15 cellular contexts compared by ENCODE assay signal in genomic region chr1:152906023-152906565, GRCh38. TPM values are rescaled to one million over a fixed set of nuclear protein-coding genes. Genes with fewer than 3 reads are reported as not detected.
DNase-seq lines count a peak whose midpoint lies in the region; TF ChIP-seq lines count a peak whose summit lies in the region.
"Had no signal": no experiment of that assay in that cellular context is flagged by ENCODE, and none has a peak within 500 bp of the region (broad histone marks: within the 10 kb centered on the region; RNA-seq: fewer than 3 reads in every experiment).

No MANE protein-coding gene starts in this region.

- H2BK120ac ChIP-seq in mesenchymal stem cell (ENCODE audit: low read depth, low read length) = no peak overlapping the region

- no peak overlapping the region for H3K23ac ChIP-seq in mesenchymal stem cell (ENCODE audit: low read length in 2 of 2)

- H3K4me3 ChIP-seq in astrocyte of the spinal cord (ENCODE audit: low read depth, low read length) = no peak overlapping the region
- H3K4me3 ChIP-seq in mesenchymal stem cell (ENCODE audit: insufficient read depth in 1 of 2, low read depth in 1 of 2, low read length in 2 of 2) = peak overlapping the region in 1 of 2 experiments; percentile 57

- no peaks in the 10 kb centered on the region for H3K9me3 ChIP-seq in mesenchymal stem cell (ENCODE audit: control insufficient read depth, low read length)

- H3K4ac ChIP-seq in mesenchymal stem cell (ENCODE audit: low read depth in 1 of 2, low read length in 2 of 2) = no peak overlapping the region

- no peak overlapping the region for H3K18ac ChIP-seq in mesenchymal stem cell (ENCODE audit: low read depth in 1 of 2, low read length in 2 of 2)

- no peaks in the 10 kb centered on the region for H3K79me1 ChIP-seq in mesenchymal stem cell (replicated peaks; ENCODE audit: low read length, poor library complexity, severe bottlenecking)

- H3K27me3 ChIP-seq in mesenchymal stem cell (ENCODE audit: control insufficient read depth in 1 of 2, insufficient read depth in 1 of 2, low read length in 2 of 2) = peaks cover 0 to 11% of the 10 kb centered on the region in 2 experiments

- no peak overlapping the region for H3K4me2 ChIP-seq in mesenchymal stem cell (ENCODE audit: low read length, poor library complexity, severe bottlenecking)

- peaks cover 0 to 1% of the 10 kb centered on the region in 2 experiments for H3K36me3 ChIP-seq in mesenchymal stem cell (ENCODE audit: control insufficient read depth in 1 of 2, insufficient read depth in 2 of 2, low read depth in 1 of 2, low read length in 2 of 2)

- TF ChIP-seq CTCF in AG09319 (IDR thresholded peaks at IDR 0.05; ENCODE audit: low read depth, low read length) (no peak), astrocyte of the spinal cord (IDR thresholded peaks at IDR 0.05; ENCODE audit: low read depth, low read length) (no peak)

- no peak overlapping the region for H2BK12ac ChIP-seq in mesenchymal stem cell (ENCODE audit: low read length in 2 of 2)

- no peak overlapping the region for H4K8ac ChIP-seq in mesenchymal stem cell (ENCODE audit: low read length)

- H2BK5ac ChIP-seq in mesenchymal stem cell (ENCODE audit: low read depth, low read length, poor library complexity, severe bottlenecking) = no peak overlapping the region

- H2AFZ ChIP-seq in mesenchymal stem cell (ENCODE audit: low read depth, low read length) = no peak overlapping the region

- peak overlapping the region; percentile 69 for H3K9ac ChIP-seq in mesenchymal stem cell (ENCODE audit: low read length)

- H3K4me1 ChIP-seq in mesenchymal stem cell (ENCODE audit: control insufficient read depth, insufficient read depth, low read depth, low read length) = no peaks in the 10 kb centered on the region

- WGBS in mesenchymal stem cell = 46% methylated on average over 5 of the region's 5 CpGs

- H4K91ac ChIP-seq in mesenchymal stem cell (ENCODE audit: low read length) = no peak overlapping the region

- no peak overlapping the region for H3K27ac ChIP-seq in mesenchymal stem cell (ENCODE audit: low read length, poor library complexity, severe bottlenecking)

- no peak overlapping the region for H2BK15ac ChIP-seq in mesenchymal stem cell (ENCODE audit: low read depth, poor library complexity, severe bottlenecking)

- no peak overlapping the region for H3K14ac ChIP-seq in mesenchymal stem cell (ENCODE audit: low read length in 2 of 2)

- H2AK5ac ChIP-seq in mesenchymal stem cell (ENCODE audit: low read length, severe bottlenecking) = no peak overlapping the region

- in situ Hi-C loops in astrocyte of the spinal cord (cut with HindIII; ENCODE audit: low sequenced_read_pairs) = no loop called here

- peak; percentile 60 for DNase-seq in AG09319 (ENCODE audit: extremely low read depth, low read depth)
- DNase-seq in HPDE6-E6E7 (ENCODE audit: extremely low spot score) = peak; percentile 96
- peak; percentile 53 for DNase-seq in astrocyte of the spinal cord (ENCODE audit: low read depth, low spot score)
- no peak for DNase-seq in mesenchymal stem cell
- no peak for DNase-seq in dermis blood vessel endothelial cell
- no peak for DNase-seq in NCI-H526 treated with DMSO at 0.1 percent for 48 hours (lab: John Stamatoyannopoulos, UW)
- DNase-seq in medulla oblongata (ENCODE audit: extremely low spot score) = no peak
- DNase-seq in NAMALWA (ENCODE audit: low spot score) = no peak
- DNase-seq: activated naive CD8-positive, alpha-beta T cell treated with anti-CD3 and anti-CD28 coated beads for 36 hours; C1 segment of cervical spinal cord; MM.1S; stimulated activated naive CD4-positive, alpha-beta T cell; T-helper 1 cell had no signal

RNA-seq across cellular contexts. Expression of gene IVL, which starts 2.3 kb away (rescaled TPM):
- polyA plus RNA-seq in mesenchymal stem cell (2013, experiment 1 of 2) = not detected
- not detected for polyA plus RNA-seq in mesenchymal stem cell (2013, experiment 2 of 2)
- not detected in 2 replicates for total RNA-seq in dermis blood vessel endothelial cell
- total RNA-seq: activated naive CD8-positive, alpha-beta T cell treated with anti-CD3 and anti-CD28 coated beads for 36 hours; NCI-H460 had no signal
- polyA plus RNA-seq: neural cell had no signal

RNA-seq across cellular contexts. Expression of gene SMCP, which starts 28.0 kb away (rescaled TPM):
- not detected for polyA plus RNA-seq in mesenchymal stem cell (2013, experiment 1 of 2)
- polyA plus RNA-seq in mesenchymal stem cell (2013, experiment 2 of 2) = not detected
- not detected in 2 replicates for total RNA-seq in dermis blood vessel endothelial cell
- total RNA-seq: activated naive CD8-positive, alpha-beta T cell treated with anti-CD3 and anti-CD28 coated beads for 36 hours; NCI-H460 had no signal
- polyA plus RNA-seq: neural cell had no signal

RNA-seq across cellular contexts. Expression of gene SPRR5, which starts 40.9 kb away (rescaled TPM):
- polyA plus RNA-seq in mesenchymal stem cell (2013, experiment 1 of 2) = not detected
- polyA plus RNA-seq in mesenchymal stem cell (2013, experiment 2 of 2) = not detected
- not detected in 2 replicates for total RNA-seq in dermis blood vessel endothelial cell
- total RNA-seq: activated naive CD8-positive, alpha-beta T cell treated with anti-CD3 and anti-CD28 coated beads for 36 hours; NCI-H460 had no signal
- polyA plus RNA-seq: neural cell had no signal

RNA-seq across cellular contexts. Expression of gene LCE7A, which starts 46.3 kb away (rescaled TPM):
- polyA plus RNA-seq in mesenchymal stem cell (2013, experiment 1 of 2) = not detected
- polyA plus RNA-seq in mesenchymal stem cell (2013, experiment 2 of 2) = not detected
- not detected in 2 replicates for total RNA-seq in dermis blood vessel endothelial cell
- total RNA-seq: activated naive CD8-positive, alpha-beta T cell treated with anti-CD3 and anti-CD28 coated beads for 36 hours; NCI-H460 had no signal
- polyA plus RNA-seq: neural cell had no signal

Comparison
In these comparisons a context has a peak if more than half of its experiments do, and no peak if none do; other contexts are left out.
1. DNase-seq: peak in AG09319 (single experiment), HPDE6-E6E7 (single experiment) and astrocyte of the spinal cord (single experiment); none in mesenchymal stem cell (single experiment), dermis blood vessel endothelial cell (single experiment), NCI-H526 treated with DMSO at 0.1 percent for 48 hours (single experiment), medulla oblongata (single experiment) and NAMALWA (single experiment).